7 cellular contexts compared by ENCODE assay signal in the genomic region with DNA sequence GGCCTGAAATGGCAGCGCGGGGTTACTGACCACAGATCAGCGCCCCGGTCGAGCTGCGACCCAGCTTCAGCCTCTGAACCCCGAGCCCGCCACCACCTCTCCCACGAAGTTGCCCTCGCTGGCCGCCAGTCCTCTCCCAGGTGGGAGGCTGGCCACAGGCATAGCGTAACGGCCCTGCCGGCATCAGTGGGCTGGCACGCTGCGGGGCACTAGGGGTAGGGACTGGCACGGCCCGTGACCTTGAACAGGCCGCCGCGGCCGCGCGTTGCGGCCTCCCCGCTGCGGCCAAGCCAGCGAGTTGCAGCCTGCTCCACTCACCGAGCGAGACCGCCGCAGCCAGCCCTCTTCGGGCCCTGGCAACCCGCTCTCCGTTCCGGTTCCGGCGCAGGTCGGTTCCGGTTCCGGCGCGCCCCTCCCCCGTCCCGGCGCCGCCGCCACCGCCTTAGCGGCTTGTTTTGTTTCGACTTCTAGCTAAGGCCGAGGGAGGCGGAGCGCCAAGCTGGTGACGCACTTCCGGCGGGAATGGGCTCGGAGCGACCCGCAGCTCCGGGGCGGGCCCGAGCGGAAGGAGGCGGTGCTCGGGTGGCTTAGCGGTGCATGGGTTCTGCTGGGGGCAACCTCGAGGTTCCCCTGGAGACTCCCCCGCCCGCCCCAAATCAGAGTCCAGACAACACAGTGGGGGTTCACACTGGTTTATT. TPM values are rescaled to one million over a fixed set of nuclear protein-coding genes. Genes with fewer than 3 reads are reported as not detected.
DNase-seq lines count a peak whose midpoint lies in the region; ATAC-seq, FAIRE-seq and TF ChIP-seq lines count a peak whose summit lies in the region.

A gene with protein sequence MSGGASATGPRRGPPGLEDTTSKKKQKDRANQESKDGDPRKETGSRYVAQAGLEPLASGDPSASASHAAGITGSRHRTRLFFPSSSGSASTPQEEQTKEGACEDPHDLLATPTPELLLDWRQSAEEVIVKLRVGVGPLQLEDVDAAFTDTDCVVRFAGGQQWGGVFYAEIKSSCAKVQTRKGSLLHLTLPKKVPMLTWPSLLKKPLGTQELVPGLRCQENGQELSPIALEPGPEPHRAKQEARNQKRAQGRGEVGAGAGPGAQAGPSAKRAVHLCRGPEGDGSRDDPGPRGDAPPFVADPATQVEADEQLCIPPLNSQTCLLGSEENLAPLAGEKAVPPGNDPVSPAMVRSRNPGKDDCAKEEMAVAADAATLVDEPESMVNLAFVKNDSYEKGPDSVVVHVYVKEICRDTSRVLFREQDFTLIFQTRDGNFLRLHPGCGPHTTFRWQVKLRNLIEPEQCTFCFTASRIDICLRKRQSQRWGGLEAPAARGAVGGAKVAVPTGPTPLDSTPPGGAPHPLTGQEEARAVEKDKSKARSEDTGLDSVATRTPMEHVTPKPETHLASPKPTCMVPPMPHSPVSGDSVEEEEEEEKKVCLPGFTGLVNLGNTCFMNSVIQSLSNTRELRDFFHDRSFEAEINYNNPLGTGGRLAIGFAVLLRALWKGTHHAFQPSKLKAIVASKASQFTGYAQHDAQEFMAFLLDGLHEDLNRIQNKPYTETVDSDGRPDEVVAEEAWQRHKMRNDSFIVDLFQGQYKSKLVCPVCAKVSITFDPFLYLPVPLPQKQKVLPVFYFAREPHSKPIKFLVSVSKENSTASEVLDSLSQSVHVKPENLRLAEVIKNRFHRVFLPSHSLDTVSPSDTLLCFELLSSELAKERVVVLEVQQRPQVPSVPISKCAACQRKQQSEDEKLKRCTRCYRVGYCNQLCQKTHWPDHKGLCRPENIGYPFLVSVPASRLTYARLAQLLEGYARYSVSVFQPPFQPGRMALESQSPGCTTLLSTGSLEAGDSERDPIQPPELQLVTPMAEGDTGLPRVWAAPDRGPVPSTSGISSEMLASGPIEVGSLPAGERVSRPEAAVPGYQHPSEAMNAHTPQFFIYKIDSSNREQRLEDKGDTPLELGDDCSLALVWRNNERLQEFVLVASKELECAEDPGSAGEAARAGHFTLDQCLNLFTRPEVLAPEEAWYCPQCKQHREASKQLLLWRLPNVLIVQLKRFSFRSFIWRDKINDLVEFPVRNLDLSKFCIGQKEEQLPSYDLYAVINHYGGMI (N-terminal part only) (minus strand): TSS at position 386 of the 698 bp plus-strand sequence. CDS start 1,678 bp downstream, outside the sequence.

- FAIRE-seq in TTC549 (lab: Jason Lieb, UNC): peak; percentile 32

- H3K27me3 ChIP-seq in body of pancreas (no peaks in the 10 kb centered on the region), iPS DF 6.9 (ENCODE audit: control insufficient read depth, insufficient read depth, low read length) (no peaks in the 10 kb centered on the region)

- H3K4me3 ChIP-seq in body of pancreas (peak within 1 kb of the TSS; percentile 69 to 90), iPS DF 6.9 (ENCODE audit: low read length) (peak within 1 kb of the TSS; percentile 78), skeletal muscle cell (ENCODE audit: low read depth, low read length) (peak within 1 kb of the TSS; percentile 80)

- H3K9me3 ChIP-seq in body of pancreas (no peaks in the 10 kb centered on the region), iPS DF 6.9 (ENCODE audit: control insufficient read depth, insufficient read depth, low read length) (no peaks in the 10 kb centered on the region)

- intact Hi-C loops in body of pancreas (cut with DNase I): no loop called here

- TF ChIP-seq CTCF in body of pancreas (IDR thresholded peaks at IDR 0.05): peak in 1 of 7 experiments; percentile 8

- peaks cover 20% of the 10 kb centered on the region for H3K4me1 ChIP-seq in body of pancreas
- H3K4me1 ChIP-seq in iPS DF 6.9 (ENCODE audit: control insufficient read depth, insufficient read depth, low read length): peaks cover 2% of the 10 kb centered on the region

- ATAC-seq in GM18502 (IDR thresholded peaks at IDR 0.05; ENCODE audit: poor library complexity, unreplicated experiment) (peak; percentile 79), HG02885 (IDR thresholded peaks at IDR 0.05; ENCODE audit: poor library complexity, unreplicated experiment) (peak; percentile 89), body of pancreas (peak; percentile 97)

- peak; percentile 48 to 86 (median 83) for TF ChIP-seq POLR2A in body of pancreas (IDR thresholded peaks at IDR 0.05)

- DNase-seq in NCI-H2107 treated with DMSO at 0.1 percent for 48 hours (lab: John Stamatoyannopoulos, UW; ENCODE audit: unreplicated experiment): peak; percentile 24
- peak; percentile 94 to 97 (median 95) for DNase-seq in body of pancreas
- peak; percentile 78 for DNase-seq in iPS DF 6.9 (ENCODE audit: low read depth, low spot score)
- peak; percentile 62 for DNase-seq in skeletal muscle cell (ENCODE audit: low read depth)

- 0 to 1% methylated on average over 3 to 70 of the region's 70 CpGs for WGBS in body of pancreas, 2 donors
- WGBS in iPS DF 6.9 (ENCODE audit: insufficient coverage, insufficient read length): no CpG with 5 or more reads among the region's 70 CpGs

- H3K36me3 ChIP-seq in body of pancreas (replicated peaks in 1 of 2; ENCODE audit: insufficient read depth in 1 of 2, low read depth in 2 of 2): peaks cover 10 to 27% of the 10 kb centered on the region in 2 donors
- H3K36me3 ChIP-seq in iPS DF 6.9 (ENCODE audit: control insufficient read depth, insufficient read depth, low read length): peaks cover 39% of the 10 kb centered on the region

- peak within 1 kb of the TSS; percentile 72 to 92 (median 88) for H3K27ac ChIP-seq in body of pancreas
- H3K27ac ChIP-seq in iPS DF 6.9 (ENCODE audit: low read length): no peak within 1 kb of the TSS

RNA-seq across cellular contexts. Expression of the gene that starts here (rescaled TPM):
- total RNA-seq in body of pancreas: 10 to 100 TPM; 30.6 to 33.6 TPM

Comparison
In these comparisons a context has a peak if more than half of its experiments do, and no peak if none do; other contexts are left out.
1. DNase-seq: peak in every context shown above with its lines; median percentile 95 in body of pancreas; 78 in iPS DF 6.9; 62 in skeletal muscle cell; 24 in NCI-H2107 treated with DMSO at 0.1 percent for 48 hours.